Comparison of ENCODE assay signal across 14 cellular contexts in the genomic region with DNA sequence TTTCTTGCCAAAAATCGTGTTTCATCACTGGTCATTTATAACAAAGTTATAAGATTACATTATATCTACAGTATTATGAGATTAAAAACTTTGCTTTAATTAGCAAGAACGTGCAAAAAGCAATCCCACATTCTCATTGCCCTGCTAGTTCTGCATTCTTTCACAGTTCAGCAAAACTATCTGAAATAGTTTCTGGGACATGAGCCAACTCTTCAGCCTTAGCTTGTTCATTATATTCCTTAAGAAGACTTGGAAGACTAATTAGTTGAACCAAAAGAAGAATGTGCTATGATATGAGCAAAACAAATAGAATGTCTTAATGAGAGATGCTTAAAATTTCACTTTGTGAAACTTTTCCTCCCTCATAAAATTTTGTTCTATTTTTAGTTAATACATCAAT.
DNase-seq lines count a peak whose midpoint lies in the region; ATAC-seq lines count a peak whose summit lies in the region.
"Had no signal": no experiment of that assay in that cellular context is flagged by ENCODE, and none has a peak within 500 bp of the region (broad histone marks: within the 10 kb centered on the region; RNA-seq: fewer than 3 reads in every experiment).

No MANE protein-coding gene starts in this region.

- in situ Hi-C loops in G401 (cut with HindIII; ENCODE audit: low sequenced_read_pairs): no loop called here

- ATAC-seq in HG03571 (IDR thresholded peaks at IDR 0.05; ENCODE audit: unreplicated experiment) (no peak), GM21367 (IDR thresholded peaks at IDR 0.05; ENCODE audit: unreplicated experiment) (no peak)
- ATAC-seq: HCT116 had no signal

- peak; percentile 49 for DNase-seq in A172 (ENCODE audit: low spot score)
- peak; percentile 24 for DNase-seq in NCI-H226
- peak; percentile 28 for DNase-seq in epidermal melanocyte (ENCODE audit: insufficient read length, low spot score)
- DNase-seq in medulla oblongata (ENCODE audit: extremely low spot score): peak; percentile 49
- DNase-seq in NCI-H345 (lab: John Stamatoyannopoulos, UW): no peak
- DNase-seq in G401 (ENCODE audit: low spot score): no peak
- DNase-seq: activated CD8-positive, alpha-beta memory T cell treated with anti-CD3 and anti-CD28 coated beads, Interleukin-2, amount 50 U/mL, for 4 hours; aorta; GDM1; NCI-H774; stimulated activated naive CD4-positive, alpha-beta T cell had no signal

Comparison
In these comparisons a context has a peak if more than half of its experiments do, and no peak if none do; other contexts are left out.
1. DNase-seq: peak in A172 (single experiment), NCI-H226 (single experiment), epidermal melanocyte (single experiment) and medulla oblongata (single experiment); none in NCI-H345 (single experiment) and G401 (single experiment).